Comparison of ENCODE assay signal across 10 cellular contexts in the genomic region with DNA sequence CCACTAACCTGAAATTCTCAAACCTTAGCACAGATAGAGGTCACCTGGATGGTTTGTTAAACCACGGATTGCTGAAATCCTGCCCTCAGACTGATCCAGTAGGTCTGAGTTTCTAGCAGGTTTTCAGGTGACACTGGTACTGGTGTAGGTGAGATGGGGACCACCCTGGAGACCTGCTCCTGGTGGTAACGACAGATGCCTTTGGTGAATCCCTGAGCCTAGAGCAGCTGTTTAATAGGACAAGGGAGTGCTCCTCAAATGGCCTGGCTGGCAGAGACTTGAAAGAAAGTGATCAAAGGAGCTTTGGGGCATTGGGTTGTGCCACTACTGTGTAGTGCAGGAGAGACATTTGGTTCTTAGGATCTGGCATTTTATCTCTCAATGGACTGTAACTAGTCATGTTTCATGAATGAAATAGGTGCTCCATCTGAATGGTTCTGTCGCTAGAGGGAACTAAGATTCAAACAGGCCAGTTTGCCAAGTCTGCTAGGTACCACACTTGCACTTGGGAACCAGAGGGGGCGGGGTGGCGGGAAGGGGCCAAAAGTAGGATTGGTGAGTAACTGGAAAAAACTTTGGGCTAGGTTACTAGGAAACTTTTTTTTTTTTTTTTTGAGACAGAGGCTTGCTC. TPM values are rescaled to one million over a fixed set of nuclear protein-coding genes. Genes with fewer than 3 reads are reported as not detected.
DNase-seq lines count a peak whose midpoint lies in the region; ATAC-seq and TF ChIP-seq lines count a peak whose summit lies in the region.
"Had no signal": no experiment of that assay in that cellular context is flagged by ENCODE, and none has a peak within 500 bp of the region (broad histone marks: within the 10 kb centered on the region; RNA-seq: fewer than 3 reads in every experiment).

No MANE protein-coding gene starts in this region.

- in situ Hi-C loops in Panc1 (cut with HindIII; ENCODE audit: low pct_unique_long_range_greater_than_20kb, low sequenced_read_pairs), result no loop called here

- no peak for TF ChIP-seq EP300 in stomach (IDR thresholded peaks at IDR 0.05)

- H3K4me1 ChIP-seq in Panc1 (ENCODE audit: control insufficient read depth, insufficient read depth, low read length) (peaks cover 12% of the 10 kb centered on the region), stomach (peaks cover 26 to 66% (median 37%) of the 10 kb centered on the region in 4 donors), right cardiac atrium (ENCODE audit: control insufficient read depth, insufficient read depth, low read length) (no peaks in the 10 kb centered on the region)

- DNase-seq in activated T-cell treated with anti-CD3 and anti-CD28 coated beads, Interleukin-2, amount 50 U/mL, for 24 hours, result no peak
- no peak for DNase-seq in activated T-cell treated with anti-CD3 and anti-CD28 coated beads, Interleukin-2, amount 50 U/mL, for 1 hour
- DNase-seq in Panc1 (ENCODE audit: low read depth, low spot score) (no peak), epithelial cell of proximal tubule (ENCODE audit: low read depth) (no peak), stomach (no peak), T-cell (no peak), right cardiac atrium (no peak), SHP77 (lab: John Stamatoyannopoulos, UW) (no peak)
- DNase-seq: colonic mucosa; stimulated activated CD4-positive, alpha-beta T cell treated with anti-CD3 and anti-CD28 coated beads, Interleukin-15, amount 100 ng/mL, for 24 hours had no signal

- intact Hi-C loops in Panc1 (cut with micrococcal nuclease; ENCODE audit: unreplicated experiment), result no loop called here
- intact Hi-C loops in stomach (cut with DNase I; ENCODE audit: low total_unique reads), result no loop called here
- intact Hi-C loops in right cardiac atrium (cut with DNase I), result no loop called here

- peaks cover 16% of the 10 kb centered on the region for H3K36me3 ChIP-seq in Panc1 (ENCODE audit: control insufficient read depth, insufficient read depth, low read length)
- peaks cover 39 to 56% (median 54%) of the 10 kb centered on the region in 4 donors for H3K36me3 ChIP-seq in stomach

- H3K27me3 ChIP-seq in Panc1 (ENCODE audit: control insufficient read depth, insufficient read depth, low read length) (no peaks in the 10 kb centered on the region), stomach (no peaks in the 10 kb centered on the region), right cardiac atrium (ENCODE audit: control insufficient read depth, insufficient read depth) (no peaks in the 10 kb centered on the region)
- H3K27me3 ChIP-seq: colonic mucosa had no signal

- H3K4me1 Mint-ChIP-seq in activated T-cell treated with anti-CD3 and anti-CD28 coated beads, Interleukin-2, amount 50 U/mL, for 24 hours (ENCODE audit: low read depth), result peaks cover 52% of the 10 kb centered on the region
- peaks cover 24 to 28% (median 27%) of the 10 kb centered on the region in 3 donors for H3K4me1 Mint-ChIP-seq in T-cell

- TF ChIP-seq CTCF in Panc1 (IDR thresholded peaks at IDR 0.05) (no peak), epithelial cell of proximal tubule (conservative IDR thresholded peaks at IDR 0.05; ENCODE audit: low read depth, low read length) (peak; percentile 9), stomach (IDR thresholded peaks at IDR 0.05) (no peak)

- WGBS in stomach, 5 donors, result 65 to 80% (median 72%) methylated on average over 5 of the region's 5 CpGs
- WGBS in right cardiac atrium, result 82% methylated on average over 5 of the region's 5 CpGs

- no peak overlapping the region for H3K4me3 Mint-ChIP-seq in activated T-cell treated with anti-CD3 and anti-CD28 coated beads, Interleukin-2, amount 50 U/mL, for 24 hours
- no peak overlapping the region for H3K4me3 Mint-ChIP-seq in T-cell

- ATAC-seq in Panc1, result peak; percentile 36
- ATAC-seq in T-cell (replicated peaks in 1 of 4), result no peak
- no peak for ATAC-seq in right cardiac atrium

- H3K36me3 Mint-ChIP-seq in activated T-cell treated with anti-CD3 and anti-CD28 coated beads, Interleukin-2, amount 50 U/mL, for 24 hours (ENCODE audit: low read depth), result peaks cover 82% of the 10 kb centered on the region
- H3K36me3 Mint-ChIP-seq in T-cell, result peaks cover 24% of the 10 kb centered on the region

- TF ChIP-seq POLR2A in stomach (IDR thresholded peaks at IDR 0.05), result no peak

- no peaks in the 10 kb centered on the region for H3K9me3 Mint-ChIP-seq in activated T-cell treated with anti-CD3 and anti-CD28 coated beads, Interleukin-2, amount 50 U/mL, for 24 hours
- H3K9me3 Mint-ChIP-seq in T-cell, result no peaks in the 10 kb centered on the region

- H3K4me3 ChIP-seq in Panc1 (ENCODE audit: low read depth in 2 of 2, low read length in 2 of 2) (no peak overlapping the region), epithelial cell of proximal tubule (ENCODE audit: low read depth, low read length) (no peak overlapping the region), stomach (no peak overlapping the region), right cardiac atrium (ENCODE audit: low read length) (no peak overlapping the region)
- H3K4me3 ChIP-seq: colonic mucosa had no signal

- CTCF ChIA-PET in Panc1 (lab: Charles Lee) (no interaction called here), T-cell (lab: Charles Lee) (no interaction called here)

- no peak overlapping the region for H3K27ac ChIP-seq in Panc1 (ENCODE audit: low read length)
- H3K27ac ChIP-seq in stomach, result peak overlapping the region in 3 of 5 donors; percentile 10 to 33 (median 15)
- H3K27ac ChIP-seq in right cardiac atrium (ENCODE audit: low read length), result no peak overlapping the region
- H3K27ac ChIP-seq: colonic mucosa had no signal

- POLR2A ChIA-PET in Panc1 (lab: Charles Lee) (no interaction called here), T-cell (lab: Charles Lee) (no interaction called here)

- peak overlapping the region; percentile 100 for H3K27ac Mint-ChIP-seq in activated T-cell treated with anti-CD3 and anti-CD28 coated beads, Interleukin-2, amount 50 U/mL, for 24 hours
- H3K27ac Mint-ChIP-seq in T-cell, result no peak overlapping the region

- no peaks in the 10 kb centered on the region for H3K27me3 Mint-ChIP-seq in activated T-cell treated with anti-CD3 and anti-CD28 coated beads, Interleukin-2, amount 50 U/mL, for 24 hours
- no peaks in the 10 kb centered on the region for H3K27me3 Mint-ChIP-seq in T-cell

- H3K9me3 ChIP-seq in Panc1 (ENCODE audit: control insufficient read depth, insufficient read depth, low read depth, low read length) (no peaks in the 10 kb centered on the region), stomach (no peaks in the 10 kb centered on the region), right cardiac atrium (ENCODE audit: control insufficient read depth, low read length) (no peaks in the 10 kb centered on the region)
- H3K9me3 ChIP-seq: colonic mucosa had no signal

- BruUV-seq in Panc1 (replicated peaks; lab: Mats Ljungman, UMichigan), result no TSS peak

RNA-seq across cellular contexts. Expression of a gene that starts 2.9 kb away (rescaled TPM):
- 42.6 TPM for total RNA-seq in Panc1 (2021; ENCODE audit: unreplicated experiment)
- polyA plus RNA-seq in Panc1 (2012; ENCODE audit: insufficient read length), result 41.4 TPM
- 17.6 and 21.2 TPM in 2 replicates for total RNA-seq in epithelial cell of proximal tubule
- total RNA-seq in stomach, result 100 to 1,000 TPM in 1 of 5 donors, 10 to 100 TPM in 2, 1 to 10 TPM in 2; 4.0 to 145 (median 19.5) TPM
- polyA plus RNA-seq in stomach, result 10 to 100 TPM; 37.6 to 53.0 (median 46.4) TPM
- 10 to 100 TPM; 27.0 to 44.6 (median 34.1) TPM for total RNA-seq in T-cell
- 10 to 100 TPM; 15.1 to 20.3 (median 19.5) TPM for total RNA-seq in right cardiac atrium
- polyA plus RNA-seq in right cardiac atrium, result 19.1 TPM

RNA-seq across cellular contexts. Expression of a gene that starts 5.4 kb away (rescaled TPM):
- total RNA-seq in Panc1 (2021; ENCODE audit: unreplicated experiment) (513 TPM), epithelial cell of proximal tubule (1,399 and 1,932 TPM in 2 replicates), stomach (1,000 to 10,000 TPM in 3 of 5 donors, 100 to 1,000 TPM in 2; 251 to 1,639 (median 1,099) TPM), T-cell (1,000 to 10,000 TPM; 1,254 to 1,790 (median 1,710) TPM), right cardiac atrium (100 to 1,000 TPM; 651 to 877 (median 735) TPM)
- 912 TPM for polyA plus RNA-seq in Panc1 (2012; ENCODE audit: insufficient read length)
- polyA plus RNA-seq in stomach (1,000 to 10,000 TPM; 2,693 to 4,199 (median 4,058) TPM), right cardiac atrium (2,068 TPM)

RNA-seq across cellular contexts. Expression of a gene that starts 18.5 kb away (rescaled TPM):
- total RNA-seq in Panc1 (2021; ENCODE audit: unreplicated experiment) (169 TPM), epithelial cell of proximal tubule (205 and 243 TPM in 2 replicates), stomach (10 to 100 TPM in 4 of 5 donors, 1 to 10 TPM in 1; 8.2 to 71.7 (median 55.8) TPM), T-cell (10 to 100 TPM; 26.4 to 62.6 (median 48.5) TPM), right cardiac atrium (100 to 1,000 TPM in 1 of 4 donors, 10 to 100 TPM in 3; 85.9 to 107 (median 93.7) TPM)
- polyA plus RNA-seq in Panc1 (2012; ENCODE audit: insufficient read length), result 320 TPM
- polyA plus RNA-seq in stomach (10 to 100 TPM; 26.5 to 73.6 (median 65.7) TPM), right cardiac atrium (71.6 TPM)

RNA-seq across cellular contexts. Expression of a gene that starts 21.4 kb away (rescaled TPM):
- 0.59 TPM for total RNA-seq in Panc1 (2021; ENCODE audit: unreplicated experiment)
- 2.7 TPM for polyA plus RNA-seq in Panc1 (2012; ENCODE audit: insufficient read length)
- 0.36 and 0.40 TPM in 2 replicates for total RNA-seq in epithelial cell of proximal tubule
- total RNA-seq in stomach, result 1 to 10 TPM in 3 of 5 donors, under 1 TPM in 1, not detected in 1; 0.37 to 5.8 (median 2.1) TPM
- polyA plus RNA-seq in stomach, result 1 to 10 TPM in 2 of 3 donors, under 1 TPM in 1; 0.50 to 1.2 (median 1.2) TPM
- total RNA-seq in T-cell, result under 1 TPM; 0.08 to 0.64 (median 0.32) TPM
- 1 to 10 TPM; 2.9 to 5.3 (median 4.2) TPM for total RNA-seq in right cardiac atrium
- polyA plus RNA-seq in right cardiac atrium, result 3.2 TPM

RNA-seq across cellular contexts. Expression of a gene that starts 23.3 kb away (rescaled TPM):
- total RNA-seq in Panc1 (2021; ENCODE audit: unreplicated experiment), result 11.2 TPM
- 9.0 TPM for polyA plus RNA-seq in Panc1 (2012; ENCODE audit: insufficient read length)
- total RNA-seq in epithelial cell of proximal tubule, result 8.1 and 14.0 TPM in 2 replicates
- total RNA-seq in stomach, result 10 to 100 TPM; 12.9 to 51.6 (median 15.2) TPM
- polyA plus RNA-seq in stomach, result 1 to 10 TPM; 5.8 to 7.1 (median 6.6) TPM
- 10 to 100 TPM; 11.5 to 24.0 (median 23.7) TPM for total RNA-seq in T-cell
- total RNA-seq in right cardiac atrium, result 10 to 100 TPM in 3 of 4 donors, 1 to 10 TPM in 1; 9.8 to 14.4 (median 10.7) TPM
- 6.7 TPM for polyA plus RNA-seq in right cardiac atrium

Comparison
In these comparisons a context has a peak if more than half of its experiments do, and no peak if none do; other contexts are left out.
1. H3K27ac ChIP-seq: peak in stomach (3 of 5); none in Panc1 (single experiment) and right cardiac atrium (single experiment).